In genomic region chr11:69508974-69509373, GRCh38 we compare ENCODE assay signal across 15 cellular contexts. TPM values are rescaled to one million over a fixed set of nuclear protein-coding genes. Genes with fewer than 3 reads are reported as not detected.
"Had no signal": no experiment of that assay in that cellular context is flagged by ENCODE, and none has a peak within 500 bp of the region (broad histone marks: within the 10 kb centered on the region; RNA-seq: fewer than 3 reads in every experiment).

No MANE protein-coding gene starts in this region.

- H3K9me3 Mint-ChIP-seq: activated T-helper 1 cell treated with anti-CD3 and anti-CD28 coated beads, Interleukin-12 subunit alpha, Interleukin-12 subunit beta, Interleukin-2, Interleukin-4 antibody, amounts not matched to agents 30 ng/mL and 10 ng/mL and 1 ng/mL, durations not matched to agents 14 hours and 24 hours and 36 hours; immature natural killer cell; natural killer cell treated with Interleukin-12 subunit alpha and Interleukin-12 subunit beta and Interleukin-15 and Interleukin-18, amount 100 ng/mL, for 72 hours; type B pancreatic cell had no signal

- H3K27ac Mint-ChIP-seq: activated T-helper 1 cell treated with anti-CD3 and anti-CD28 coated beads, Interleukin-12 subunit alpha, Interleukin-12 subunit beta, Interleukin-2, Interleukin-4 antibody, amounts not matched to agents 30 ng/mL and 10 ng/mL and 1 ng/mL, durations not matched to agents 14 hours and 24 hours and 36 hours; immature natural killer cell; natural killer cell treated with Interleukin-12 subunit alpha and Interleukin-12 subunit beta and Interleukin-15 and Interleukin-18, amount 100 ng/mL, for 72 hours; type B pancreatic cell had no signal

- H3K4me3 Mint-ChIP-seq: activated T-helper 1 cell treated with anti-CD3 and anti-CD28 coated beads, Interleukin-12 subunit alpha, Interleukin-12 subunit beta, Interleukin-2, Interleukin-4 antibody, amounts not matched to agents 30 ng/mL and 10 ng/mL and 1 ng/mL, durations not matched to agents 14 hours and 24 hours and 36 hours; immature natural killer cell; natural killer cell treated with Interleukin-12 subunit alpha and Interleukin-12 subunit beta and Interleukin-15 and Interleukin-18, amount 100 ng/mL, for 72 hours; type B pancreatic cell had no signal

- ATAC-seq: left colon; natural killer cell treated with Interleukin-12 subunit alpha and Interleukin-12 subunit beta and Interleukin-15 and Interleukin-18, amount 100 ng/mL, for 72 hours had no signal

- H3K36me3 Mint-ChIP-seq: immature natural killer cell; natural killer cell treated with Interleukin-12 subunit alpha and Interleukin-12 subunit beta and Interleukin-15 and Interleukin-18, amount 100 ng/mL, for 72 hours; type B pancreatic cell had no signal

- DNase-seq: activated CD4-positive, alpha-beta T cell treated with anti-CD3 and anti-CD28 coated beads for 4 hours; activated naive CD4-positive, alpha-beta T cell treated with Interleukin-2 at 50 U/mL for 16 hours; central memory CD4-positive, alpha-beta T cell; erythroblast; immature natural killer cell; left colon; mesenchymal stem cell; occipital lobe; stimulated activated CD4-positive, alpha-beta T cell treated with anti-CD3 and anti-CD28 coated beads, Interleukin-2, amount 100 ng/mL, for 48 hours; stimulated activated naive CD4-positive, alpha-beta T cell treated with Interleukin-2 at 50 U/mL for 16 hours; T-helper 9 cell had no signal

RNA-seq across cellular contexts. Expression of gene LINC01488, which starts 27.5 kb away (rescaled TPM):
- total RNA-seq: activated T-helper 1 cell treated with anti-CD3 and anti-CD28 coated beads, Interleukin-12 subunit alpha, Interleukin-12 subunit beta, Interleukin-2, Interleukin-4 antibody, amounts not matched to agents 30 ng/mL and 10 ng/mL and 1 ng/mL, durations not matched to agents 14 hours and 24 hours and 36 hours; left colon; natural killer cell treated with Interleukin-12 subunit alpha and Interleukin-12 subunit beta and Interleukin-15 and Interleukin-18, amount 100 ng/mL, for 72 hours; occipital lobe; pulmonary artery endothelial cell had no signal
